In genomic region chr5:38258319-38259061, GRCh38 we compare ENCODE assay signal across 8 cellular contexts. TPM values are rescaled to one million over a fixed set of nuclear protein-coding genes. Genes with fewer than 3 reads are reported as not detected.
DNase-seq lines count a peak whose midpoint lies in the region; ATAC-seq, FAIRE-seq and TF ChIP-seq lines count a peak whose summit lies in the region.

EGFLAM (plus strand) TSS chr5:38258559; CDS start chr5:38258755, 196 bp downstream.

- CTCF ChIA-PET in endothelial cell of umbilical vein (lab: Charles Lee), result no interaction called here
- CTCF ChIA-PET in CD8-positive, alpha-beta T cell (lab: Charles Lee), result no interaction called here

- no peaks in the 10 kb centered on the region for H3K9me3 ChIP-seq in endothelial cell of umbilical vein (replicated peaks; ENCODE audit: control insufficient read depth, insufficient read depth, low read length)
- no peaks in the 10 kb centered on the region for H3K9me3 ChIP-seq in CD8-positive, alpha-beta T cell (ENCODE audit: low read length)

- H3K9me3 Mint-ChIP-seq in nephron progenitor cell, result peaks cover 7% of the 10 kb centered on the region
- peaks cover 6% of the 10 kb centered on the region for H3K9me3 Mint-ChIP-seq in CD8-positive, alpha-beta T cell

- ATAC-seq in GM21576 (IDR thresholded peaks at IDR 0.05; ENCODE audit: unreplicated experiment) (no peak), HG03520 (IDR thresholded peaks at IDR 0.05; ENCODE audit: unreplicated experiment) (no peak)
- no peak for ATAC-seq in CD8-positive, alpha-beta T cell

- FAIRE-seq in endothelial cell of umbilical vein (lab: Jason Lieb, UNC), result no peak

- no peak within 1 kb of the TSS for H3K4me2 ChIP-seq in endothelial cell of umbilical vein (ENCODE audit: insufficient read depth, low read length)

- peak; percentile 26 for DNase-seq in NCI-H146 (lab: John Stamatoyannopoulos, UW)
- no peak for DNase-seq in NCI-H146 treated with DMSO at 0.1 percent for 48 hours (lab: John Stamatoyannopoulos, UW; ENCODE audit: unreplicated experiment)
- DNase-seq in NCI-H82 treated with DMSO at 0.1 percent for 48 hours (lab: John Stamatoyannopoulos, UW; ENCODE audit: unreplicated experiment), result peak; percentile 45
- DNase-seq in endothelial cell of umbilical vein (ENCODE audit: low read depth, low spot score), result no peak
- DNase-seq in nephron progenitor cell, result peak; percentile 87
- no peak for DNase-seq in CD8-positive, alpha-beta T cell

- peaks cover 4% of the 10 kb centered on the region for H3K27me3 Mint-ChIP-seq in nephron progenitor cell (ENCODE audit: low read depth, poor library complexity)
- H3K27me3 Mint-ChIP-seq in CD8-positive, alpha-beta T cell (ENCODE audit: low read depth), result peaks cover 66% of the 10 kb centered on the region

- no peaks in the 10 kb centered on the region for H3K4me1 ChIP-seq in endothelial cell of umbilical vein (ENCODE audit: control insufficient read depth, extremely low read depth, insufficient read depth, low read length)
- no peaks in the 10 kb centered on the region for H3K4me1 ChIP-seq in CD8-positive, alpha-beta T cell (ENCODE audit: insufficient read depth, low read length)

- peak within 1 kb of the TSS; percentile 92 for H3K27ac Mint-ChIP-seq in nephron progenitor cell
- no peak within 1 kb of the TSS for H3K27ac Mint-ChIP-seq in CD8-positive, alpha-beta T cell

- BruUV-seq in endothelial cell of umbilical vein (replicated peaks; lab: Mats Ljungman, UMichigan), result no TSS peak

- H3K36me3 Mint-ChIP-seq in nephron progenitor cell (ENCODE audit: low read depth), result no peaks in the 10 kb centered on the region
- no peaks in the 10 kb centered on the region for H3K36me3 Mint-ChIP-seq in CD8-positive, alpha-beta T cell

- no peak within 1 kb of the TSS for H3K27ac ChIP-seq in endothelial cell of umbilical vein (ENCODE audit: insufficient read depth, low read depth, low read length)
- no peak within 1 kb of the TSS for H3K27ac ChIP-seq in CD8-positive, alpha-beta T cell (ENCODE audit: low read depth, low read length)

- TF ChIP-seq CTCF in endothelial cell of umbilical vein (IDR thresholded peaks at IDR 0.05; ENCODE audit: extremely low read depth in 1 of 2, insufficient read depth in 1 of 2, low read depth in 1 of 2, low read length in 2 of 2) (no peak), nephron progenitor cell (IDR thresholded peaks at IDR 0.05) (peak; percentile 39)
- no peak for TF ChIP-seq CTCF in CD8-positive, alpha-beta T cell (IDR thresholded peaks at IDR 0.05)

- H3K27me3 ChIP-seq in endothelial cell of umbilical vein (ENCODE audit: control insufficient read depth in 2 of 2, insufficient read depth in 2 of 2, low read length in 2 of 2), result peaks cover 39 to 66% of the 10 kb centered on the region in 2 experiments
- peaks cover 9% of the 10 kb centered on the region for H3K27me3 ChIP-seq in CD8-positive, alpha-beta T cell (ENCODE audit: insufficient read depth, low read length)

- H3K79me2 ChIP-seq in endothelial cell of umbilical vein (ENCODE audit: control insufficient read depth, insufficient read depth, low read length), result no peaks in the 10 kb centered on the region

- peak within 1 kb of the TSS; percentile 97 for H3K4me3 Mint-ChIP-seq in nephron progenitor cell
- H3K4me3 Mint-ChIP-seq in CD8-positive, alpha-beta T cell, result no peak within 1 kb of the TSS

- no peak within 1 kb of the TSS for H3K9ac ChIP-seq in endothelial cell of umbilical vein (replicated peaks; ENCODE audit: extremely low read depth, insufficient read depth, low read length)

- no peaks in the 10 kb centered on the region for H4K20me1 ChIP-seq in endothelial cell of umbilical vein (replicated peaks; ENCODE audit: control insufficient read depth, extremely low read depth, insufficient read depth, low read length)

- TF ChIP-seq POLR2A in endothelial cell of umbilical vein (IDR thresholded peaks at IDR 0.05; ENCODE audit: low read depth, low read length), result no peak

- intact Hi-C loops in endothelial cell of umbilical vein (cut with micrococcal nuclease), result no loop called here
- intact Hi-C loops in CD8-positive, alpha-beta T cell (cut with DNase I, micrococcal nuclease), result no loop called here

- POLR2A ChIA-PET in endothelial cell of umbilical vein (lab: Charles Lee), result no interaction called here
- POLR2A ChIA-PET in CD8-positive, alpha-beta T cell (lab: Charles Lee), result no interaction called here

- peaks cover 62% of the 10 kb centered on the region for H3K4me1 Mint-ChIP-seq in nephron progenitor cell
- peaks cover 10% of the 10 kb centered on the region for H3K4me1 Mint-ChIP-seq in CD8-positive, alpha-beta T cell (ENCODE audit: low read depth)

- H3K36me3 ChIP-seq in endothelial cell of umbilical vein (ENCODE audit: control insufficient read depth in 2 of 2, extremely low read depth in 1 of 2, insufficient read depth in 2 of 2, low read length in 2 of 2), result no peaks in the 10 kb centered on the region
- H3K36me3 ChIP-seq in CD8-positive, alpha-beta T cell (ENCODE audit: insufficient read depth, low read length), result no peaks in the 10 kb centered on the region

- no peak within 1 kb of the TSS for H3K4me3 ChIP-seq in endothelial cell of umbilical vein (replicated peaks in 1 of 3; ENCODE audit: insufficient read depth in 1 of 3, low read depth in 1 of 3, low read length in 3 of 3)
- H3K4me3 ChIP-seq in CD8-positive, alpha-beta T cell (ENCODE audit: low read depth, low read length), result no peak within 1 kb of the TSS

- H2AFZ ChIP-seq in endothelial cell of umbilical vein (ENCODE audit: low read depth, low read length), result no peak within 1 kb of the TSS

- H3K9me1 ChIP-seq in endothelial cell of umbilical vein (replicated peaks; ENCODE audit: control insufficient read depth, extremely low read depth, insufficient read depth, low read length), result no peaks in the 10 kb centered on the region

- dilution Hi-C loops in endothelial cell of umbilical vein (cut with MboI; ENCODE audit: extremely low pct_ligation_motif_present, low sequenced_read_pairs), result no loop called here

TF ChIP-seq in endothelial cell of umbilical vein, 7 proteins besides CTCF, POLR2A, EP300 and RAD21:
- TF ChIP-seq GATA2 (IDR thresholded peaks at IDR 0.05; ENCODE audit: insufficient read depth, insufficient read length, low read depth, low read length) (no peak), EZH2 (IDR thresholded peaks at IDR 0.05; ENCODE audit: borderline replicate concordance, low read depth, low read length, severe bottlenecking) (peak; percentile 91)
TF ChIP-seq in endothelial cell of umbilical vein: peak in this region for 1.

RNA-seq across cellular contexts. Expression of gene EGFLAM, which starts in this region (rescaled TPM):
- total RNA-seq in endothelial cell of umbilical vein, result 1.6 and 2.7 TPM in 2 replicates
- polyA plus RNA-seq in endothelial cell of umbilical vein, result 0.96 and 1.2 TPM in 2 replicates
- 1.3 TPM in 2 replicates for polyA plus RNA-seq in endothelial cell of umbilical vein (2011; cell fraction: cytosol; rRNA removed)
- 0.46 and 1.4 TPM in 2 replicates for polyA plus RNA-seq in endothelial cell of umbilical vein (2011; cell fraction: nucleus; rRNA removed)
- polyA plus RNA-seq in endothelial cell of umbilical vein (2012), result 0.27 TPM in 1 of 2 replicates, not detected in the other
- 4.4 and 9.1 TPM in 2 replicates for polyA minus RNA-seq in endothelial cell of umbilical vein
- not detected for polyA minus RNA-seq in endothelial cell of umbilical vein (2011; cell fraction: cytosol; rRNA and poly(A)+ RNA removed)
- 1.5 TPM in 2 replicates for polyA minus RNA-seq in endothelial cell of umbilical vein (2011; cell fraction: nucleus; rRNA and poly(A)+ RNA removed)
- total RNA-seq in CD8-positive, alpha-beta T cell, result not detected

Comparison
In these comparisons a context has a peak if more than half of its experiments do, and no peak if none do; other contexts are left out.
1. DNase-seq: peak in NCI-H146 (single experiment), NCI-H82 treated with DMSO at 0.1 percent for 48 hours (single experiment) and nephron progenitor cell (single experiment); none in NCI-H146 treated with DMSO at 0.1 percent for 48 hours (single experiment), endothelial cell of umbilical vein (single experiment) and CD8-positive, alpha-beta T cell (0 of 7).